In genomic region chr18:69953191-69953590, GRCh38 we compare ENCODE assay signal across 21 cellular contexts. TPM values are rescaled to one million over a fixed set of nuclear protein-coding genes. Genes with fewer than 3 reads are reported as not detected.
DNase-seq lines count a peak whose midpoint lies in the region; ATAC-seq and TF ChIP-seq lines count a peak whose summit lies in the region.
"Had no signal": no experiment of that assay in that cellular context is flagged by ENCODE, and none has a peak within 500 bp of the region (broad histone marks: within the 10 kb centered on the region; RNA-seq: fewer than 3 reads in every experiment).

No MANE protein-coding gene starts in this region.

- H3K36me3 ChIP-seq in naive thymus-derived CD4-positive, alpha-beta T cell (ENCODE audit: control insufficient read depth in 2 of 3, insufficient read depth in 3 of 3, low read length in 3 of 3) = no peaks in the 10 kb centered on the region
- no peaks in the 10 kb centered on the region for H3K36me3 ChIP-seq in GM23338 (ENCODE audit: insufficient read depth)
- H3K36me3 ChIP-seq: HAP-1 had no signal

- peak overlapping the region; percentile 40 for H3K4me3 Mint-ChIP-seq in T-helper 2 cell treated with Interferon-gamma antibody and Interleukin-4, amounts not matched to agents 5 μg/mL and 100 μg/mL, for 36 hours
- peak overlapping the region; percentile 70 for H3K4me3 Mint-ChIP-seq in activated naive CD4-positive, alpha-beta T cell treated with anti-CD3 and anti-CD28 coated beads, Interleukin-2, amount 50 U/mL, for 24 hours
- H3K4me3 Mint-ChIP-seq in T-helper 17 cell (peak overlapping the region; percentile 21), GM23338 (no peak overlapping the region)
- peak overlapping the region in 9 of 10 donors; percentile 17 to 74 (median 58) for H3K4me3 Mint-ChIP-seq in naive thymus-derived CD4-positive, alpha-beta T cell
- H3K4me3 Mint-ChIP-seq: B cell had no signal

- H3K9me2 ChIP-seq in GM23338 (ENCODE audit: insufficient read depth) = peaks cover 5% of the 10 kb centered on the region; the same call in 1 of the 2 replicates

- H4K20me1 ChIP-seq in GM23338 (replicated peaks; ENCODE audit: insufficient read depth) = no peaks in the 10 kb centered on the region

- H3K9me3 Mint-ChIP-seq in T-helper 2 cell treated with Interferon-gamma antibody and Interleukin-4, amounts not matched to agents 5 μg/mL and 100 μg/mL, for 36 hours = peaks cover 9% of the 10 kb centered on the region
- no peaks in the 10 kb centered on the region for H3K9me3 Mint-ChIP-seq in activated naive CD4-positive, alpha-beta T cell treated with anti-CD3 and anti-CD28 coated beads, Interleukin-2, amount 50 U/mL, for 24 hours
- H3K9me3 Mint-ChIP-seq in naive thymus-derived CD4-positive, alpha-beta T cell = peaks cover 0 to 9% (median 0%) of the 10 kb centered on the region in 11 donors
- H3K9me3 Mint-ChIP-seq in GM23338 = no peaks in the 10 kb centered on the region; the same call in 2 of the 3 replicates

- H3K4me3 ChIP-seq in naive thymus-derived CD4-positive, alpha-beta T cell (ENCODE audit: low read length) = no peak overlapping the region
- no peak overlapping the region for H3K4me3 ChIP-seq in GM23338
- H3K4me3 ChIP-seq: HAP-1 had no signal

- ATAC-seq in T-helper 17 cell = no peak
- no peak for ATAC-seq in naive thymus-derived CD4-positive, alpha-beta T cell
- ATAC-seq in GM23338 = no peak

- no peaks in the 10 kb centered on the region for H3K27me3 ChIP-seq in naive thymus-derived CD4-positive, alpha-beta T cell (ENCODE audit: control insufficient read depth in 2 of 2, insufficient read depth in 2 of 2, low read length in 2 of 2)
- no peaks in the 10 kb centered on the region for H3K27me3 ChIP-seq in GM23338 (ENCODE audit: insufficient read depth)

- peak overlapping the region; percentile 29 for H3K27ac Mint-ChIP-seq in T-helper 2 cell treated with Interferon-gamma antibody and Interleukin-4, amounts not matched to agents 5 μg/mL and 100 μg/mL, for 36 hours
- peak overlapping the region; percentile 92 for H3K27ac Mint-ChIP-seq in activated naive CD4-positive, alpha-beta T cell treated with anti-CD3 and anti-CD28 coated beads, Interleukin-2, amount 50 U/mL, for 24 hours
- H3K27ac Mint-ChIP-seq in T-helper 17 cell (no peak overlapping the region), GM23338 (no peak overlapping the region)
- peak overlapping the region in 8 of 9 donors; percentile 18 to 90 (median 80) for H3K27ac Mint-ChIP-seq in naive thymus-derived CD4-positive, alpha-beta T cell
- H3K27ac Mint-ChIP-seq: B cell had no signal

- CTCF ChIA-PET in naive thymus-derived CD4-positive, alpha-beta T cell (lab: Charles Lee) = interaction anchor here (1.0 kb wide), 1 partner anchor 373 kb away, joined by 4 read pairs; no protein-coding TSS in a partner anchor

- H3K4me1 ChIP-seq in naive thymus-derived CD4-positive, alpha-beta T cell (ENCODE audit: control insufficient read depth in 2 of 2, insufficient read depth in 2 of 2, low read length in 2 of 2) = peaks cover 28 to 62% of the 10 kb centered on the region in 2 donors
- H3K4me1 ChIP-seq in GM23338 (ENCODE audit: insufficient read depth) = no peaks in the 10 kb centered on the region
- H3K4me1 ChIP-seq: HAP-1 had no signal

- H2AFZ ChIP-seq in GM23338 = no peak overlapping the region

- H3K27me3 Mint-ChIP-seq in T-helper 2 cell treated with Interferon-gamma antibody and Interleukin-4, amounts not matched to agents 5 μg/mL and 100 μg/mL, for 36 hours (ENCODE audit: low read depth) = no peaks in the 10 kb centered on the region
- H3K27me3 Mint-ChIP-seq in activated naive CD4-positive, alpha-beta T cell treated with anti-CD3 and anti-CD28 coated beads, Interleukin-2, amount 50 U/mL, for 24 hours = no peaks in the 10 kb centered on the region
- H3K27me3 Mint-ChIP-seq in T-helper 17 cell (no peaks in the 10 kb centered on the region), GM23338 (ENCODE audit: insufficient read depth, low read depth, poor library complexity) (peaks cover 4% of the 10 kb centered on the region)
- no peaks in the 10 kb centered on the region for H3K27me3 Mint-ChIP-seq in naive thymus-derived CD4-positive, alpha-beta T cell
- H3K27me3 Mint-ChIP-seq: B cell had no signal

- DNase-seq in T-helper 2 cell treated with Interferon-gamma antibody and Interleukin-4, amounts not matched to agents 5 μg/mL and 100 μg/mL, for 36 hours (ENCODE audit: low spot score) = no peak
- DNase-seq in T-helper 2 cell (no peak), T-helper 17 cell (no peak), GM23338 (ENCODE audit: low spot score) (no peak), dedifferentiated amniotic fluid mesenchymal stem cell (ENCODE audit: extremely low spot score) (no peak)
- DNase-seq in activated naive CD4-positive, alpha-beta T cell treated with Interleukin-2 at 50 U/mL for 16 hours = no peak
- no peak for DNase-seq in naive thymus-derived CD4-positive, alpha-beta T cell
- DNase-seq: 8988T, DMS153, GF-D8, MV-4-11, NCI-H1417, NCI-H187, NCI-H2227 treated with DMSO at 0.1 percent for 48 hours, NCI-H524, NCI-H82 had no signal

- H3F3A ChIP-seq in GM23338 (replicated peaks; ENCODE audit: low read depth) = no peaks in the 10 kb centered on the region

- POLR2A ChIA-PET in naive thymus-derived CD4-positive, alpha-beta T cell (lab: Charles Lee) = interaction anchor here (0.7 to 2.4 kb wide), 3 partner anchors 9 to 32 kb away, joined by 3 to 10 read pairs (median 5); no protein-coding TSS in a partner anchor

- intact Hi-C loops in naive thymus-derived CD4-positive, alpha-beta T cell (cut with micrococcal nuclease) = loop anchor here in 1 of 2 donors (10.0 kb wide), 1 partner anchor 1238 kb away; the partner anchor contains the start of gene TMX3

- H3K4me1 Mint-ChIP-seq in T-helper 2 cell treated with Interferon-gamma antibody and Interleukin-4, amounts not matched to agents 5 μg/mL and 100 μg/mL, for 36 hours (ENCODE audit: low read depth) = peaks cover 28% of the 10 kb centered on the region
- H3K4me1 Mint-ChIP-seq in activated naive CD4-positive, alpha-beta T cell treated with anti-CD3 and anti-CD28 coated beads, Interleukin-2, amount 50 U/mL, for 24 hours = peaks cover 34% of the 10 kb centered on the region
- peaks cover 25% of the 10 kb centered on the region for H3K4me1 Mint-ChIP-seq in T-helper 17 cell
- H3K4me1 Mint-ChIP-seq in naive thymus-derived CD4-positive, alpha-beta T cell = peaks cover 12 to 41% (median 30%) of the 10 kb centered on the region in 7 donors
- no peaks in the 10 kb centered on the region for H3K4me1 Mint-ChIP-seq in GM23338

- H3K9me3 ChIP-seq in T-helper 17 cell (ENCODE audit: control insufficient read depth, low read length, poor library complexity, severe bottlenecking) = no peaks in the 10 kb centered on the region
- no peaks in the 10 kb centered on the region for H3K9me3 ChIP-seq in naive thymus-derived CD4-positive, alpha-beta T cell (ENCODE audit: control insufficient read depth in 2 of 3, low read length in 3 of 3)
- H3K9me3 ChIP-seq: HAP-1 had no signal

- H3K36me3 Mint-ChIP-seq in T-helper 2 cell treated with Interferon-gamma antibody and Interleukin-4, amounts not matched to agents 5 μg/mL and 100 μg/mL, for 36 hours (ENCODE audit: low read depth) = peaks cover 20% of the 10 kb centered on the region
- peaks cover 9% of the 10 kb centered on the region for H3K36me3 Mint-ChIP-seq in activated naive CD4-positive, alpha-beta T cell treated with anti-CD3 and anti-CD28 coated beads, Interleukin-2, amount 50 U/mL, for 24 hours
- H3K36me3 Mint-ChIP-seq in T-helper 17 cell (ENCODE audit: low read depth) (peaks cover 3% of the 10 kb centered on the region), GM23338 (ENCODE audit: low read depth) (no peaks in the 10 kb centered on the region)
- H3K36me3 Mint-ChIP-seq in naive thymus-derived CD4-positive, alpha-beta T cell = peaks cover 0 to 28% (median 7%) of the 10 kb centered on the region in 5 donors

- H3K79me2 ChIP-seq in GM23338 (replicated peaks; ENCODE audit: insufficient read depth) = no peaks in the 10 kb centered on the region

- no peak overlapping the region for H3K27ac ChIP-seq in naive thymus-derived CD4-positive, alpha-beta T cell (ENCODE audit: low read depth, low read length)
- no peak overlapping the region for H3K27ac ChIP-seq in GM23338 (ENCODE audit: low read depth)
- H3K27ac ChIP-seq: KMS-11 had no signal

- H3K4me2 ChIP-seq in GM23338 = no peak overlapping the region
- H3K4me2 ChIP-seq: KMS-11 had no signal

- TF ChIP-seq CTCF in GM23338 (conservative IDR thresholded peaks at IDR 0.05; ENCODE audit: low read depth in 2 of 2) = no peak

TF ChIP-seq in GM23338, 12 proteins besides CTCF, POLR2A, EP300 and RAD21 (continues in another document):
- TF ChIP-seq REST (IDR thresholded peaks at IDR 0.05; ENCODE audit: unreplicated experiment) (no peak), ZNF331 (CRISPR knock-in tag; IDR thresholded peaks at IDR 0.05; ENCODE audit: low read depth) (no peak), EZH2phosphoT487 (IDR thresholded peaks at IDR 0.05; ENCODE audit: unreplicated experiment) (no peak)

RNA-seq across cellular contexts. Expression of gene CD226, which starts 5.5 kb away (rescaled TPM):
- total RNA-seq in T-helper 17 cell = 100 to 1,000 TPM; 106 to 128 TPM
- total RNA-seq in naive thymus-derived CD4-positive, alpha-beta T cell = 100 to 1,000 TPM in 1 of 5 experiments, 10 to 100 TPM in 4; 43.4 to 103 (median 58.6) TPM
- 10 to 100 TPM; 27.9 to 30.9 TPM for polyA plus RNA-seq in naive thymus-derived CD4-positive, alpha-beta T cell
- total RNA-seq in GM23338 (2014; rRNA removed; shearing (Covaris generic)) = 0.04 TPM in 1 of 2 replicates, not detected in the other
- 0.19 TPM in 1 of 2 replicates, not detected in the other for polyA plus RNA-seq in GM23338 (2016; fragmentation: Nextera tagmentation; extraction: Ambion mirVana)
- total RNA-seq: HT-29 had no signal

Comparison
In these comparisons a context has a peak if more than half of its experiments do, and no peak if none do; other contexts are left out.
1. H3K27ac Mint-ChIP-seq: peak in T-helper 2 cell treated with Interferon-gamma antibody and Interleukin-4, amounts not matched to agents 5 μg/mL and 100 μg/mL, for 36 hours (single experiment), activated naive CD4-positive, alpha-beta T cell treated with anti-CD3 and anti-CD28 coated beads, Interleukin-2, amount 50 U/mL, for 24 hours (single experiment) and naive thymus-derived CD4-positive, alpha-beta T cell (8 of 9); none in T-helper 17 cell (single experiment) and GM23338 (single experiment).
2. RNA of gene CD226, which starts 5.5 kb away (total RNA-seq): 106 to 128 TPM in T-helper 17 cell and 43.4 to 103 TPM in naive thymus-derived CD4-positive, alpha-beta T cell; 0.04 TPM in GM23338; every median in the first group is over 10 times any median in the second.